7 cellular contexts compared by ENCODE assay signal in genomic region chr6:90604546-90604945, GRCh38.
"Had no signal": no experiment of that assay in that cellular context is flagged by ENCODE, and none has a peak within 500 bp of the region (broad histone marks: within the 10 kb centered on the region; RNA-seq: fewer than 3 reads in every experiment).

No MANE protein-coding gene starts in this region.

- H3K4me1 Mint-ChIP-seq: IgD-negative memory B cell had no signal

- H3K4me3 Mint-ChIP-seq: IgD-negative memory B cell had no signal

- H3K27ac ChIP-seq: HL-60 had no signal

- FAIRE-seq: HepG2, HTR-8/SVneo had no signal

- DNase-seq: IMR-90, KBM-7, KG1 had no signal

- H3K9me3 Mint-ChIP-seq: IgD-negative memory B cell had no signal

- H3K36me3 Mint-ChIP-seq: IgD-negative memory B cell had no signal

- H3K27ac Mint-ChIP-seq: IgD-negative memory B cell had no signal

- ATAC-seq: HepG2 had no signal
